ENCODE assay signal across 10 cellular contexts in genomic region chr3:187747506-187747905, GRCh38. TPM values are rescaled to one million over a fixed set of nuclear protein-coding genes. Genes with fewer than 3 reads are reported as not detected.
DNase-seq lines count a peak whose midpoint lies in the region; ATAC-seq and TF ChIP-seq lines count a peak whose summit lies in the region.
"Had no signal": no experiment of that assay in that cellular context is flagged by ENCODE, and none has a peak within 500 bp of the region (broad histone marks: within the 10 kb centered on the region; RNA-seq: fewer than 3 reads in every experiment).

No MANE protein-coding gene starts in this region.

- TF ChIP-seq RAD21 in neural cell (conservative IDR thresholded peaks at IDR 0.05): no peak

- H3K27me3 ChIP-seq in right cardiac atrium (ENCODE audit: control insufficient read depth, insufficient read depth) (no peaks in the 10 kb centered on the region), neural cell (ENCODE audit: insufficient read depth, low read depth, low read length) (peaks cover 5% of the 10 kb centered on the region), foreskin keratinocyte (no peaks in the 10 kb centered on the region)

- WGBS in right cardiac atrium: 41% methylated on average over 5 of the region's 5 CpGs

- no peaks in the 10 kb centered on the region for H3K36me3 Mint-ChIP-seq in chondrocyte (ENCODE audit: low read depth)

- H3K4me1 ChIP-seq in right cardiac atrium (ENCODE audit: control insufficient read depth, insufficient read depth, low read length) (no peaks in the 10 kb centered on the region), foreskin keratinocyte (peaks cover 12% of the 10 kb centered on the region)

- H3F3A ChIP-seq in neural cell (ENCODE audit: insufficient read depth, low read length, poor library complexity, severe bottlenecking): peaks cover 8% of the 10 kb centered on the region

- no peaks in the 10 kb centered on the region for H3K9me2 ChIP-seq in neural cell (ENCODE audit: insufficient read depth, low read length)

- no peaks in the 10 kb centered on the region for H4K20me1 ChIP-seq in neural cell (ENCODE audit: insufficient read depth)

- H3K4me1 Mint-ChIP-seq in chondrocyte (ENCODE audit: low read depth): peaks cover 56% of the 10 kb centered on the region

- TF ChIP-seq CTCF in chondrocyte (IDR thresholded peaks at IDR 0.05) (no peak), neural cell (IDR thresholded peaks at IDR 0.05; ENCODE audit: poor library complexity, severe bottlenecking) (no peak), foreskin keratinocyte (conservative IDR thresholded peaks at IDR 0.05) (no peak)

- H3K4me3 Mint-ChIP-seq in chondrocyte (ENCODE audit: unreplicated experiment): no peak overlapping the region

- H3K9ac ChIP-seq in neural cell (ENCODE audit: low read length): peak overlapping the region; percentile 22

- no peaks in the 10 kb centered on the region for H3K27me3 Mint-ChIP-seq in chondrocyte (ENCODE audit: low read depth)

- H3K4me2 ChIP-seq in neural cell (ENCODE audit: low read length): peak overlapping the region; percentile 31

- H3K79me2 ChIP-seq in neural cell (replicated peaks; ENCODE audit: insufficient read depth, low read length): peaks cover 5% of the 10 kb centered on the region

- ATAC-seq in right cardiac atrium (no peak), Right ventricle myocardium superior (ENCODE audit: poor library complexity) (no peak), HG03520 (IDR thresholded peaks at IDR 0.05; ENCODE audit: unreplicated experiment) (no peak), foreskin keratinocyte (no peak)

- H3K27ac ChIP-seq in right cardiac atrium (ENCODE audit: low read length) (peak overlapping the region; percentile 6), neural cell (ENCODE audit: low read length) (no peak overlapping the region), foreskin keratinocyte (no peak overlapping the region)

- H2AFZ ChIP-seq in neural cell (ENCODE audit: low read depth, low read length): no peak overlapping the region

- H3K36me3 ChIP-seq in neural cell (ENCODE audit: insufficient read depth, low read length): no peaks in the 10 kb centered on the region

- no peak for TF ChIP-seq EP300 in neural cell (conservative IDR thresholded peaks at IDR 0.05; ENCODE audit: poor library complexity, severe bottlenecking)

- DNase-seq in right cardiac atrium (no peak), Right ventricle myocardium superior (no peak), chondrocyte (ENCODE audit: low spot score) (no peak), foreskin keratinocyte (no peak), AG08395 (ENCODE audit: low spot score) (no peak)
- no peak for DNase-seq in effector CD4-positive, alpha-beta T cell

- no peaks in the 10 kb centered on the region for H3K9me3 ChIP-seq in right cardiac atrium (ENCODE audit: control insufficient read depth, low read length)
- no peaks in the 10 kb centered on the region for H3K9me3 ChIP-seq in neural cell (ENCODE audit: low read length)

- intact Hi-C loops in right cardiac atrium (cut with DNase I): loop anchor here in 3 of 4 donors (5.0 to 10.0 kb wide), 9 partner anchors 200 to 1397 kb away; partner anchors contain the start of gene LPP (in 1 of the 3)
- intact Hi-C loops in Right ventricle myocardium superior (cut with DNase I): loop anchor here (10.0 kb wide), 5 partner anchors 237 to 637 kb away; no protein-coding TSS in a partner anchor

- H3K27ac Mint-ChIP-seq in chondrocyte (ENCODE audit: unreplicated experiment): peak overlapping the region; percentile 100

- H3K9me3 Mint-ChIP-seq in chondrocyte (ENCODE audit: low read depth): no peaks in the 10 kb centered on the region

- H3K4me3 ChIP-seq in right cardiac atrium (ENCODE audit: low read length): peak overlapping the region; percentile 88
- peak overlapping the region; percentile 0 for H3K4me3 ChIP-seq in neural cell (ENCODE audit: low read length)

TF ChIP-seq in neural cell, 6 proteins besides CTCF, POLR2A, EP300 and RAD21:
- TF ChIP-seq SMC3 (conservative IDR thresholded peaks at IDR 0.05; ENCODE audit: poor library complexity) (no peak), EZH2 (IDR thresholded peaks at IDR 0.05; ENCODE audit: borderline replicate concordance, insufficient read depth, low read length, poor library complexity, severe bottlenecking) (no peak)

RNA-seq across cellular contexts. Expression of gene BCL6, which starts 2.2 kb away (rescaled TPM):
- total RNA-seq in right cardiac atrium (10 to 100 TPM; 70.0 to 77.3 (median 71.4) TPM), Right ventricle myocardium superior (82.1 TPM), chondrocyte (45.2 to 46.7 TPM (median 46.0 TPM) in 3 replicates), foreskin keratinocyte (7.1 and 7.7 TPM in 2 replicates)
- polyA plus RNA-seq in right cardiac atrium (45.8 TPM), neural cell (4.3 and 5.2 TPM in 2 replicates), foreskin keratinocyte (1.9 and 2.3 TPM in 2 replicates)
- 4.1 and 6.1 TPM in 2 replicates for polyA minus RNA-seq in neural cell

RNA-seq across cellular contexts. Expression of gene RTP2, which starts 45.1 kb away (rescaled TPM):
- total RNA-seq in right cardiac atrium (not detected), Right ventricle myocardium superior (not detected), chondrocyte (not detected in 3 replicates), foreskin keratinocyte (not detected in 2 replicates)
- polyA plus RNA-seq in right cardiac atrium (not detected), neural cell (not detected in 2 replicates), foreskin keratinocyte (not detected in 2 replicates)
- polyA minus RNA-seq in neural cell: not detected in 2 replicates
- total RNA-seq: glomerular endothelial cell, M059J had no signal
